Comparison of ENCODE assay signal across 8 cellular contexts in the genomic region with DNA sequence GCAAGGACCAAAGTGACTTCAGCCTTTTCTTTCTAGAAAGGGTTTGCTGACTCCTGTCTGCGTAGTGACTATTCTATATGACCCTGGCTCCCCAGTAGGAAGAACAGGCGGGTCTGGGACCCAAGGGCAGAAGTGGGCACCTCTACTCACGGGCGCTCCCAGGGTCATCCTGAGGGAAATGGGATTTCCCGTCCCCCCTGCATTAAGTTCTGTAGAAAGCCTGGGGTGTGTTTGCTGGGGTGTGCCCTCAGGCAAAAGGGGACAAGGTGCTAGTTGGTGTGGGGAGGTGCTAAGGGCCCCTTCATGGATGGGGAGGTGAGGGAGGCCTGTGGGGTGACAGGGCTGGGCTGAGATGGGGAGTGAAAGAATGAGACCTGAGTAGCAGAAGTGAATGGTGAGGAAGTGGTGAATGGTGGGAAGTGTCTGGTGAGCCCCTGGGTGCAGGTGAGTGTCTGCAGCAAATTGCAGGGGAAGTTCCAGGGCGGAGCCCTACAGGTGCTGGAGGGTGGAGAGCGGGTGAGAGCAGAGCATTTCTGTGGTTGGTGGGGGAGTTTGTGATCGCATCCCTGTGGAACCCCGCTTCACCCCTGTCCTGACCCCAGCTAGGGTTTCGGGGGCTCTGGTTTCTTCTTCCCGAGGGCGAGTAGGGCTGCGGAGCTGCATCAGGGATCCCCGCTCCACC. TPM values are rescaled to one million over a fixed set of nuclear protein-coding genes. Genes with fewer than 3 reads are reported as not detected.
A peak's percentile ranks its signal among the peaks of the same experiment; 100 is the strongest.
DNase-seq lines count a peak whose midpoint lies in the region; ATAC-seq, FAIRE-seq and TF ChIP-seq lines count a peak whose summit lies in the region.

No MANE protein-coding gene starts in this region.

- TF ChIP-seq CTCF in left ventricle myocardium inferior (IDR thresholded peaks at IDR 0.05; ENCODE audit: borderline replicate concordance) (no peak), IMR-90 (conservative IDR thresholded peaks at IDR 0.05; ENCODE audit: low read depth, low read length) (no peak), lower lobe of right lung (IDR thresholded peaks at IDR 0.05) (no peak), uterus (IDR thresholded peaks at IDR 0.05) (no peak)

- H3K9me3 ChIP-seq in left ventricle myocardium inferior (replicated peaks) (no peaks in the 10 kb centered on the region), IMR-90 (ENCODE audit: control insufficient read depth, insufficient read depth, low read length) (peaks cover 2% of the 10 kb centered on the region; the same call in 1 of the 2 replicates), lower lobe of right lung (no peaks in the 10 kb centered on the region), uterus (no peaks in the 10 kb centered on the region)

- peak overlapping the region; percentile 91 for H3K4me3 Mint-ChIP-seq in activated naive CD8-positive, alpha-beta T cell treated with anti-CD3 and anti-CD28 coated beads, Interleukin-2, amount 10 ng/mL, durations not matched to agents 7 days and 5 days

- H2BK120ac ChIP-seq in IMR-90 (ENCODE audit: low read depth, low read length): no peak overlapping the region

- H3K4me3 ChIP-seq in left ventricle myocardium inferior (peak overlapping the region; percentile 73), IMR-90 (ENCODE audit: insufficient read depth, low read depth, low read length) (peak overlapping the region; percentile 79; the same call in 1 of the 2 replicates), lower lobe of right lung (peak overlapping the region; percentile 76), uterus (peak overlapping the region; percentile 35 to 43)

- TF ChIP-seq POLR2A in IMR-90 (IDR thresholded peaks at IDR 0.05; ENCODE audit: low read depth, low read length): no peak
- no peak for TF ChIP-seq POLR2A in uterus (IDR thresholded peaks at IDR 0.05)

- peak overlapping the region; percentile 92 for H3K27ac Mint-ChIP-seq in activated naive CD8-positive, alpha-beta T cell treated with anti-CD3 and anti-CD28 coated beads, Interleukin-2, amount 10 ng/mL, durations not matched to agents 7 days and 5 days

- CTCF ChIA-PET in IMR-90 (lab: Yijun Ruan, JAX): no interaction called here

- no peak overlapping the region for H2AK9ac ChIP-seq in IMR-90 (replicated peaks; ENCODE audit: low read depth, low read length, poor library complexity)

- H3K4me1 ChIP-seq in left ventricle myocardium inferior: peaks cover 18% of the 10 kb centered on the region
- H3K4me1 ChIP-seq in IMR-90 (ENCODE audit: control insufficient read depth, insufficient read depth, low read length): peaks cover 2% of the 10 kb centered on the region; the same call in 1 of the 2 replicates
- peaks cover 14% of the 10 kb centered on the region for H3K4me1 ChIP-seq in lower lobe of right lung
- H3K4me1 ChIP-seq in uterus: no peaks in the 10 kb centered on the region

- H3K9ac ChIP-seq in IMR-90 (ENCODE audit: low read depth, low read length): no peak overlapping the region

- no peak overlapping the region for H3K27ac ChIP-seq in left ventricle myocardium inferior (replicated peaks)
- no peak overlapping the region for H3K27ac ChIP-seq in IMR-90 (ENCODE audit: insufficient read depth, low read length)
- H3K27ac ChIP-seq in lower lobe of right lung: no peak overlapping the region
- no peak overlapping the region for H3K27ac ChIP-seq in uterus

- DNase-seq in left ventricle myocardium inferior (no peak), Right ventricle myocardium inferior (ENCODE audit: missing footprints) (no peak), IMR-90 (no peak), lower lobe of right lung (no peak), uterus (no peak), urothelium cell line (ENCODE audit: low spot score) (no peak), GM19240 (ENCODE audit: insufficient read length, low spot score) (no peak)
- DNase-seq in activated naive CD8-positive, alpha-beta T cell treated with anti-CD3 and anti-CD28 coated beads, Interleukin-2, amount 10 ng/mL, durations not matched to agents 7 days and 5 days: no peak

- peak overlapping the region; percentile 96 for H2AFZ ChIP-seq in IMR-90 (replicated peaks; ENCODE audit: low read length, poor library complexity)

- ATAC-seq in Right ventricle myocardium inferior: no peak
- no peak for ATAC-seq in IMR-90 (ENCODE audit: low read depth)
- ATAC-seq in activated naive CD8-positive, alpha-beta T cell treated with anti-CD3 and anti-CD28 coated beads, Interleukin-2, amount 10 ng/mL, durations not matched to agents 7 days and 5 days (ENCODE audit: low read depth): peak; percentile 46
- peak in 1 of 2 donors; percentile 4 for ATAC-seq in lower lobe of right lung

- H4K20me1 ChIP-seq in IMR-90 (ENCODE audit: insufficient read depth, low read length): no peaks in the 10 kb centered on the region

- H3K4me2 ChIP-seq in IMR-90 (ENCODE audit: low read depth, low read length): peak overlapping the region; percentile 56; the same call in 1 of the 2 replicates

- peaks cover 29% of the 10 kb centered on the region for H3K27me3 Mint-ChIP-seq in activated naive CD8-positive, alpha-beta T cell treated with anti-CD3 and anti-CD28 coated beads, Interleukin-2, amount 10 ng/mL, durations not matched to agents 7 days and 5 days

- H3K4ac ChIP-seq in IMR-90 (ENCODE audit: low read depth, low read length): no peak overlapping the region

- H4K5ac ChIP-seq in IMR-90 (ENCODE audit: low read depth, low read length): no peak overlapping the region

- no peaks in the 10 kb centered on the region for H3K79me1 ChIP-seq in IMR-90 (ENCODE audit: low read depth in 1 of 2, low read length in 2 of 2)

- no peak overlapping the region for H2BK5ac ChIP-seq in IMR-90 (ENCODE audit: low read depth, low read length, poor library complexity, severe bottlenecking)

- H4K91ac ChIP-seq in IMR-90 (ENCODE audit: insufficient read depth, low read depth, low read length): no peak overlapping the region

- no peak overlapping the region for H3K18ac ChIP-seq in IMR-90 (ENCODE audit: low read depth, low read length)

- no peak overlapping the region for H2BK15ac ChIP-seq in IMR-90 (ENCODE audit: low read depth, low read length)

- H3K9me3 Mint-ChIP-seq in activated naive CD8-positive, alpha-beta T cell treated with anti-CD3 and anti-CD28 coated beads, Interleukin-2, amount 10 ng/mL, durations not matched to agents 7 days and 5 days: no peaks in the 10 kb centered on the region

- intact Hi-C loops in left ventricle myocardium inferior (cut with micrococcal nuclease) (no loop called here), Right ventricle myocardium inferior (cut with DNase I) (loop anchor here (10.0 kb wide), 1 partner anchor 169 kb away; no protein-coding TSS in a partner anchor), IMR-90 (cut with micrococcal nuclease) (no loop called here), lower lobe of right lung (cut with DNase I) (no loop called here), uterus (cut with DNase I; ENCODE audit: low total_unique reads) (no loop called here)

- H3K36me3 Mint-ChIP-seq in activated naive CD8-positive, alpha-beta T cell treated with anti-CD3 and anti-CD28 coated beads, Interleukin-2, amount 10 ng/mL, durations not matched to agents 7 days and 5 days: peaks cover 9% of the 10 kb centered on the region

- no peak overlapping the region for H2BK20ac ChIP-seq in IMR-90 (ENCODE audit: low read depth, low read length)

- H3K4me1 Mint-ChIP-seq in activated naive CD8-positive, alpha-beta T cell treated with anti-CD3 and anti-CD28 coated beads, Interleukin-2, amount 10 ng/mL, durations not matched to agents 7 days and 5 days: peaks cover 41% of the 10 kb centered on the region

- no CpG with 5 or more reads among the region's 14 CpGs for WGBS in IMR-90 (ENCODE audit: extremely low coverage in 2 of 2, insufficient read length in 1 of 2), 2 experiments

- H3K56ac ChIP-seq in IMR-90 (ENCODE audit: extremely low read depth, insufficient read depth, low read length): no peak overlapping the region

- POLR2A ChIA-PET in IMR-90 (lab: Charles Lee; ENCODE audit: unreplicated experiment): no interaction called here
- POLR2A ChIA-PET in activated naive CD8-positive, alpha-beta T cell treated with anti-CD3 and anti-CD28 coated beads, Interleukin-2, amount 10 ng/mL, durations not matched to agents 7 days and 5 days (lab: Charles Lee): no interaction called here

- no peak overlapping the region for H3K23ac ChIP-seq in IMR-90 (ENCODE audit: low read depth, low read length)

- BruUV-seq in IMR-90 (replicated peaks; lab: Mats Ljungman, UMichigan): no TSS peak

- H2AK5ac ChIP-seq in IMR-90 (ENCODE audit: low read depth, low read length): no peak overlapping the region

- H3K14ac ChIP-seq in IMR-90 (replicated peaks; ENCODE audit: low read depth, low read length): no peak overlapping the region

- in situ Hi-C loops in IMR-90 (cut with MboI; ENCODE audit: low sequenced_read_pairs): no loop called here

- no peak for TF ChIP-seq RAD21 in IMR-90 (IDR thresholded peaks at IDR 0.05; ENCODE audit: low read length)

- H3K36me3 ChIP-seq in left ventricle myocardium inferior (no peaks in the 10 kb centered on the region), IMR-90 (ENCODE audit: control insufficient read depth, insufficient read depth, low read length) (no peaks in the 10 kb centered on the region), lower lobe of right lung (no peaks in the 10 kb centered on the region), uterus (no peaks in the 10 kb centered on the region)

- H4K8ac ChIP-seq in IMR-90 (ENCODE audit: low read depth in 2 of 2, low read length in 2 of 2): no peak overlapping the region

- H3K9me1 ChIP-seq in IMR-90 (ENCODE audit: insufficient read depth, low read length): no peaks in the 10 kb centered on the region

- dilution Hi-C loops in IMR-90 (cut with HindIII; ENCODE audit: low sequenced_read_pairs, unreplicated experiment): no loop called here

- FAIRE-seq in urothelium cell line (lab: Jason Lieb, UNC): no peak

- H3K27me3 ChIP-seq in left ventricle myocardium inferior (ENCODE audit: low read depth) (peaks cover 82% of the 10 kb centered on the region), IMR-90 (ENCODE audit: control insufficient read depth, insufficient read depth, low read length) (peaks cover 56% of the 10 kb centered on the region), lower lobe of right lung (ENCODE audit: low read depth) (peaks cover 25% of the 10 kb centered on the region), uterus (peaks cover 0 to 7% of the 10 kb centered on the region in 2 donors)

RNA-seq across cellular contexts. Expression of a gene that starts 21.1 kb away (rescaled TPM):
- total RNA-seq in left ventricle myocardium inferior (not detected), Right ventricle myocardium inferior (not detected), IMR-90 (2012; rRNA removed) (not detected in 2 replicates), lower lobe of right lung (not detected), uterus (not detected)
- polyA plus RNA-seq in IMR-90 (2012; rRNA removed): not detected in 2 replicates
- not detected in 2 replicates for polyA plus RNA-seq in IMR-90 (2012; cell fraction: cytosol; rRNA removed)
- not detected in 2 replicates for polyA plus RNA-seq in IMR-90 (2012; cell fraction: nucleus; rRNA removed; ENCODE audit: low replicate concordance)
- total RNA-seq in activated naive CD8-positive, alpha-beta T cell treated with anti-CD3 and anti-CD28 coated beads, Interleukin-2, amount 10 ng/mL, durations not matched to agents 7 days and 5 days: not detected

RNA-seq across cellular contexts. Expression of a gene that starts 40.5 kb away (rescaled TPM):
- total RNA-seq in left ventricle myocardium inferior: 0.38 TPM
- total RNA-seq in Right ventricle myocardium inferior: 0.30 TPM
- total RNA-seq in IMR-90 (2012; rRNA removed): 0.18 and 0.56 TPM in 2 replicates
- polyA plus RNA-seq in IMR-90 (2012; rRNA removed): 0.69 and 0.87 TPM in 2 replicates
- 0.25 TPM in 2 replicates for polyA plus RNA-seq in IMR-90 (2012; cell fraction: cytosol; rRNA removed)
- polyA plus RNA-seq in IMR-90 (2012; cell fraction: nucleus; rRNA removed; ENCODE audit: low replicate concordance): 0.15 and 0.84 TPM in 2 replicates
- total RNA-seq in activated naive CD8-positive, alpha-beta T cell treated with anti-CD3 and anti-CD28 coated beads, Interleukin-2, amount 10 ng/mL, durations not matched to agents 7 days and 5 days: under 1 TPM; 0.91 to 0.97 TPM
- 2.0 TPM for total RNA-seq in lower lobe of right lung
- not detected for total RNA-seq in uterus
